In genomic region chr11:77891256-77891655, GRCh38 we compare ENCODE assay signal across 1 cellular context.
TF ChIP-seq lines count a peak whose summit lies in the region.

No MANE protein-coding gene starts in this region.

TF ChIP-seq in IMR-90, 13 proteins besides CTCF, POLR2A, EP300 and RAD21:
- peak; percentile 2; the same call in 1 of the 2 replicates for TF ChIP-seq CEBPB (IDR thresholded peaks at IDR 0.05; ENCODE audit: low read depth, low read length)
TF ChIP-seq in IMR-90: peak in this region for 1; not testable (repeated sequence) for 12.
